ENCODE assay signal across 14 cellular contexts in the genomic region with DNA sequence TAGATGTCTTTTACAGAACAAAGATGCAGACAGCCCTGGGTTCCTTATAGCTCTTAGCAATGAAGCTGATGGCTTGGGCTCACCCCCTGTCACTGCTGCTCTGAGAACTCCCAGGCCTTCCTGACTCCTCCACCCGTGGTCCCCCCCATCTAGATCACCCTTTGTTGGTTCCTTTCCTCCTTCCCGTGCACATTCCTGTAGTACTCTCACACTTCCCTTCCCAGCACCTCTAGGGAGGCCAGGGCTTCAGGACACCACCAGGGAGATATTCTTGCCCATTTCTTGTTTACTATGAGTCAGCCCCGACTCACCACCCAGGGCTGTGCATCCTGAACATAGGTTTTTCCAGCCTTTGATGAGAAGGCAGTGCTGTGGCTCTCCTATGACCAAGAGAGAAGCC. TPM values are rescaled to one million over a fixed set of nuclear protein-coding genes. Genes with fewer than 3 reads are reported as not detected.
DNase-seq lines count a peak whose midpoint lies in the region; ATAC-seq and TF ChIP-seq lines count a peak whose summit lies in the region.
"Had no signal": no experiment of that assay in that cellular context is flagged by ENCODE, and none has a peak within 500 bp of the region (broad histone marks: within the 10 kb centered on the region; RNA-seq: fewer than 3 reads in every experiment).

No MANE protein-coding gene starts in this region.

- H3K27me3 ChIP-seq in adipocyte (replicated peaks; ENCODE audit: control insufficient read depth, insufficient read depth, low read length) (peaks cover 2% of the 10 kb centered on the region), hepatocyte (no peaks in the 10 kb centered on the region)

- H3K4me3 Mint-ChIP-seq in HFFc6: no peak overlapping the region; the same call in 1 of the 2 replicates
- H3K4me3 Mint-ChIP-seq: central memory CD8-positive, alpha-beta T cell; nephron progenitor cell had no signal

- no peak overlapping the region for H3K27ac ChIP-seq in hepatocyte

- H3K27ac Mint-ChIP-seq in HFFc6: peak overlapping the region; percentile 17
- H3K27ac Mint-ChIP-seq: nephron progenitor cell had no signal

- peaks cover 15% of the 10 kb centered on the region for H3K4me1 Mint-ChIP-seq in HFFc6 (ENCODE audit: low read depth)
- H3K4me1 Mint-ChIP-seq: central memory CD8-positive, alpha-beta T cell; nephron progenitor cell had no signal

- TF ChIP-seq CTCF in HFFc6 (IDR thresholded peaks at IDR 0.05) (no peak), hepatocyte (IDR thresholded peaks at IDR 0.05; ENCODE audit: poor library complexity) (no peak)

- H3K9me3 ChIP-seq in adipocyte (ENCODE audit: control insufficient read depth, low read length) (no peaks in the 10 kb centered on the region), hepatocyte (ENCODE audit: low read depth) (no peaks in the 10 kb centered on the region)

- 33% methylated on average over 3 of the region's 3 CpGs for WGBS in hepatocyte (ENCODE audit: low lambda C conversion rate, missing lambda C conversion rate)

- no peaks in the 10 kb centered on the region for H3K36me3 Mint-ChIP-seq in HFFc6 (ENCODE audit: low read depth)

- no peaks in the 10 kb centered on the region for H3K79me2 ChIP-seq in hepatocyte

- peaks cover 15% of the 10 kb centered on the region for H3K27me3 Mint-ChIP-seq in HFFc6 (ENCODE audit: insufficient read depth)

- no peaks in the 10 kb centered on the region for H3K9me3 Mint-ChIP-seq in HFFc6
- H3K9me3 Mint-ChIP-seq: central memory CD8-positive, alpha-beta T cell; nephron progenitor cell had no signal

- H3K4me2 ChIP-seq in hepatocyte: no peak overlapping the region

- no peak for ATAC-seq in HG02623 (IDR thresholded peaks at IDR 0.05; ENCODE audit: unreplicated experiment)

- no peaks in the 10 kb centered on the region for H3K9me2 ChIP-seq in hepatocyte (replicated peaks; ENCODE audit: insufficient read depth)

- DNase-seq in AG08395 (ENCODE audit: low spot score): peak; percentile 82
- peak; percentile 67 for DNase-seq in HFFc6
- peak; percentile 56 for DNase-seq in adipocyte (ENCODE audit: low read depth)
- peak; percentile 47 for DNase-seq in hepatocyte (ENCODE audit: low spot score)
- no peak for DNase-seq in cerebellar nuclear complex (lab: John Stamatoyannopoulos, UW)
- no peak for DNase-seq in SK-N-DZ (ENCODE audit: low spot score)
- DNase-seq in NCI-H1092 treated with DMSO at 0.1 percent for 48 hours (lab: John Stamatoyannopoulos, UW): no peak
- DNase-seq: activated T-cell treated with anti-CD3 and anti-CD28 coated beads for 4 hours, COR-L47, MV-4-11, NCI-H526 treated with DMSO at 0.1 percent for 48 hours, nephron progenitor cell had no signal

- H3K4me3 ChIP-seq in adipocyte (ENCODE audit: low read length) (no peak overlapping the region), hepatocyte (no peak overlapping the region)

- no peaks in the 10 kb centered on the region for H4K20me1 ChIP-seq in hepatocyte (ENCODE audit: insufficient read depth, poor library complexity, severe bottlenecking)

- H3K4me1 ChIP-seq in adipocyte (ENCODE audit: control insufficient read depth, insufficient read depth, low read length): peaks cover 8% of the 10 kb centered on the region
- no peaks in the 10 kb centered on the region for H3K4me1 ChIP-seq in hepatocyte (ENCODE audit: insufficient read depth)

- no peaks in the 10 kb centered on the region for H3K36me3 ChIP-seq in adipocyte (ENCODE audit: control insufficient read depth, insufficient read depth, low read length, severe bottlenecking)
- H3K36me3 ChIP-seq in hepatocyte (replicated peaks; ENCODE audit: insufficient read depth, low read depth): no peaks in the 10 kb centered on the region

- no peak overlapping the region for H2AFZ ChIP-seq in hepatocyte

- peak overlapping the region; percentile 23 for H3K9ac ChIP-seq in adipocyte (ENCODE audit: low read length)

RNA-seq across cellular contexts. Expression of gene NOS1AP, which starts 14.4 kb away (rescaled TPM):
- total RNA-seq in HFFc6 (2021; fragmentation: NEBNext Ultra II Directional; extraction: Animal tissue kit (Norgen Biotek cat#: 25700)): under 1 TPM; 0.11 to 0.62 (median 0.29) TPM
- total RNA-seq in hepatocyte: 0.97 and 1.1 TPM in 2 replicates
- 4.4 and 9.3 TPM in 2 replicates for polyA plus RNA-seq in hepatocyte
- polyA plus RNA-seq in SK-N-DZ (2014; cell fraction: cytosol; rRNA removed): 0.27 and 0.46 TPM in 2 replicates
- 0.71 and 0.96 TPM in 2 replicates for polyA plus RNA-seq in SK-N-DZ (2014; cell fraction: nucleus; rRNA removed)

RNA-seq across cellular contexts. Expression of gene OLFML2B, which starts 31.4 kb away (rescaled TPM):
- 1 to 10 TPM; 4.9 to 9.1 (median 7.0) TPM for total RNA-seq in HFFc6 (2021; fragmentation: NEBNext Ultra II Directional; extraction: Animal tissue kit (Norgen Biotek cat#: 25700))
- 1.2 and 2.2 TPM in 2 replicates for total RNA-seq in hepatocyte
- 2.9 and 3.9 TPM in 2 replicates for polyA plus RNA-seq in hepatocyte
- polyA plus RNA-seq in SK-N-DZ (2014; cell fraction: cytosol; rRNA removed): 1.1 and 2.1 TPM in 2 replicates
- 0.76 and 1.7 TPM in 2 replicates for polyA plus RNA-seq in SK-N-DZ (2014; cell fraction: nucleus; rRNA removed)

Comparison
In these comparisons a context has a peak if more than half of its experiments do, and no peak if none do; other contexts are left out.
1. DNase-seq: peak in AG08395 (single experiment), HFFc6 (single experiment), adipocyte (single experiment) and hepatocyte (single experiment); none in cerebellar nuclear complex (0 of 2), SK-N-DZ (single experiment) and NCI-H1092 treated with DMSO at 0.1 percent for 48 hours (single experiment).